ENCODE assay signal across 15 cellular contexts in the genomic region with DNA sequence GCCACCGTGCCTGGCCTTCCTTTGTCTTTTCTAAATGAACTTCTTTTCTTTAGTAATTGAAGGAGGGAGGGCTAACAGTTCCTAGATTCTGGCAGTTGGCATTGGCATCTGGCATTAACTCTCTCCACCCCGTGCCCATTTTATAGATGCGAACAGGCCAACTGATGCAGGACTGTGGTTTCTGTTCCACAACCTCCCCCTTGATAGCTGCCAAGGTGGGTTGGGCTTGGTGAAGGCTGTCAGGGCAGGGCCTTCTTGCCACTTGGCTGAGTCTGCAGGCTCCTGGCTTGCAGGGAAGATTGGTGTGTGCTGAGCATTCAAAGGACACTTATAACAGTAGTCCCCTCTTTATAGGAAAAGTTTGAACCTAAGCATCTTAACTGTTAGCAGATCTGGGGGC. TPM values are rescaled to one million over a fixed set of nuclear protein-coding genes. Genes with fewer than 3 reads are reported as not detected.
DNase-seq lines count a peak whose midpoint lies in the region; ATAC-seq, FAIRE-seq and TF ChIP-seq lines count a peak whose summit lies in the region.
"Had no signal": no experiment of that assay in that cellular context is flagged by ENCODE, and none has a peak within 500 bp of the region (broad histone marks: within the 10 kb centered on the region; RNA-seq: fewer than 3 reads in every experiment).

No MANE protein-coding gene starts in this region.

- no peak overlapping the region for H2BK5ac ChIP-seq in H9 (ENCODE audit: insufficient read length, low read length)

- ATAC-seq in GM21381 (IDR thresholded peaks at IDR 0.05; ENCODE audit: unreplicated experiment): no peak
- ATAC-seq: activated CD8-positive, alpha-beta T cell treated with anti-CD3 and anti-CD28 coated beads, Interleukin-2, amount 10 ng/mL, durations not matched to agents 7 days and 5 days had no signal

- no CpG with 5 or more reads among the region's 3 CpGs for WGBS in H9 (ENCODE audit: extremely low coverage, insufficient read length, low lambda C conversion rate)

- no peak overlapping the region for H2BK120ac ChIP-seq in H9 (ENCODE audit: low read depth, low read length, poor library complexity, severe bottlenecking)

- no peak overlapping the region for H4K91ac ChIP-seq in H9 (ENCODE audit: insufficient read length, low read depth, low read length)

- no peak overlapping the region for H2AFZ ChIP-seq in OCI-LY1 (ENCODE audit: low read length)
- H2AFZ ChIP-seq in H9 (ENCODE audit: low read length): no peak overlapping the region

- H3K4me1 ChIP-seq in OCI-LY1 (ENCODE audit: insufficient read depth, low read length, severe bottlenecking) (peaks cover 52% of the 10 kb centered on the region), kidney (ENCODE audit: control insufficient read depth in 1 of 2, insufficient read depth in 1 of 2, low read depth in 1 of 2, low read length in 2 of 2) (no peaks in the 10 kb centered on the region), H9 (ENCODE audit: insufficient read depth, low read length) (no peaks in the 10 kb centered on the region)

- no peak overlapping the region for H3K23ac ChIP-seq in H9 (ENCODE audit: insufficient read length, low read depth, low read length)

- no peaks in the 10 kb centered on the region for H3K79me1 ChIP-seq in H9 (ENCODE audit: insufficient read depth, low read depth, low read length, poor library complexity, severe bottlenecking)

- peaks cover 2% of the 10 kb centered on the region for H3K23me2 ChIP-seq in H9 (ENCODE audit: insufficient read length, low read depth, low read length, poor library complexity, severe bottlenecking)

- peaks cover 2% of the 10 kb centered on the region for H3K27me3 ChIP-seq in AG04450 (ENCODE audit: control insufficient read depth, insufficient read depth, low read length)
- no peaks in the 10 kb centered on the region for H3K27me3 ChIP-seq in OCI-LY1 (ENCODE audit: insufficient read depth, low read length)
- H3K27me3 ChIP-seq in H9 (ENCODE audit: insufficient read depth, low read length): no peaks in the 10 kb centered on the region; the same call in 1 of the 2 replicates

- no peak overlapping the region for H2AK5ac ChIP-seq in H9 (ENCODE audit: insufficient read length, low read length)

- H3K4me2 ChIP-seq in OCI-LY1 (ENCODE audit: low read length) (no peak overlapping the region), H9 (ENCODE audit: insufficient read depth, insufficient read length, low read length) (no peak overlapping the region)

- H3K27ac Mint-ChIP-seq in H9: peak overlapping the region in 1 of 3 experiments; percentile 36; a peak in 1 of 7 replicates
- H3K27ac Mint-ChIP-seq: activated naive CD4-positive, alpha-beta T cell treated with anti-CD3 and anti-CD28 coated beads for 36 hours; stimulated activated naive CD8-positive, alpha-beta T cell treated with anti-CD3 and anti-CD28 coated beads, Interleukin-15, Interleukin-2, amounts not matched to agents 100 ng/mL and 50 ng/mL, for 24 hours had no signal

- H3K79me2 ChIP-seq in OCI-LY1 (ENCODE audit: insufficient read depth, low read length) (no peaks in the 10 kb centered on the region), H9 (ENCODE audit: insufficient read depth, low read length) (no peaks in the 10 kb centered on the region)

- no peak overlapping the region for H2BK15ac ChIP-seq in H9 (ENCODE audit: low read depth, low read length)

- H3F3A ChIP-seq in OCI-LY1 (ENCODE audit: insufficient read depth, low read length): no peaks in the 10 kb centered on the region

- H3K9me3 Mint-ChIP-seq in H9: peaks cover 61 to 62% of the 10 kb centered on the region in 2 experiments
- H3K9me3 Mint-ChIP-seq: activated naive CD4-positive, alpha-beta T cell treated with anti-CD3 and anti-CD28 coated beads for 36 hours; stimulated activated naive CD8-positive, alpha-beta T cell treated with anti-CD3 and anti-CD28 coated beads, Interleukin-15, Interleukin-2, amounts not matched to agents 100 ng/mL and 50 ng/mL, for 24 hours had no signal

- TF ChIP-seq CTCF in AG04450 (IDR thresholded peaks at IDR 0.05; ENCODE audit: low read depth, low read length): no peak
- TF ChIP-seq CTCF in OCI-LY1 (IDR thresholded peaks at IDR 0.05; ENCODE audit: low read length): no peak
- TF ChIP-seq CTCF in kidney (IDR thresholded peaks at IDR 0.05; ENCODE audit: borderline replicate concordance, extremely low read depth, insufficient read depth): no peak
- TF ChIP-seq CTCF in H9 (conservative IDR thresholded peaks at IDR 0.05): no peak

- DNase-seq in AG04450 (ENCODE audit: low read depth, low spot score) (no peak), GM19239 (ENCODE audit: insufficient read length, low spot score) (no peak), fibroblast of peridontal ligament (ENCODE audit: extremely low read depth) (peak; percentile 41), kidney (no peak), H9 (no peak)
- DNase-seq in activated effector memory CD4-positive, alpha-beta T cell treated with anti-CD3 and anti-CD28 coated beads, Interleukin-2, amount 50 U/mL, for 16 hours: no peak
- DNase-seq: activated CD8-positive, alpha-beta T cell treated with anti-CD3 and anti-CD28 coated beads, Interleukin-2, amount 10 ng/mL, durations not matched to agents 7 days and 5 days; activated naive CD4-positive, alpha-beta T cell treated with anti-CD3 and anti-CD28 coated beads for 36 hours; caudate nucleus; retina had no signal

- H4K20me1 ChIP-seq in OCI-LY1 (ENCODE audit: insufficient read depth, low read length): no peaks in the 10 kb centered on the region
- H4K20me1 ChIP-seq in H9 (ENCODE audit: control insufficient read depth, insufficient read depth, insufficient read length): no peaks in the 10 kb centered on the region

- intact Hi-C loops in kidney (cut with DNase I): no loop called here

- H4K5ac ChIP-seq in H9 (ENCODE audit: insufficient read length, low read depth, low read length): no peak overlapping the region

- peaks cover 9 to 16% of the 10 kb centered on the region in 2 experiments for H3K4me1 Mint-ChIP-seq in H9

- peaks cover 22% of the 10 kb centered on the region for H3K27me3 Mint-ChIP-seq in H9 (ENCODE audit: low read depth)
- H3K27me3 Mint-ChIP-seq: stimulated activated naive CD8-positive, alpha-beta T cell treated with anti-CD3 and anti-CD28 coated beads, Interleukin-15, Interleukin-2, amounts not matched to agents 100 ng/mL and 50 ng/mL, for 24 hours had no signal

- no peak overlapping the region for H3K4me3 ChIP-seq in AG04450 (ENCODE audit: low read depth, low read length)
- H3K4me3 ChIP-seq in OCI-LY1 (ENCODE audit: low read depth, low read length, poor library complexity, severe bottlenecking): no peak overlapping the region
- H3K4me3 ChIP-seq in kidney (ENCODE audit: low read length in 2 of 2): no peak overlapping the region

- H3T11ph ChIP-seq in H9 (ENCODE audit: low read length): no peak overlapping the region

- H3K36me3 Mint-ChIP-seq in H9 (ENCODE audit: insufficient read depth in 1 of 3, low read depth in 3 of 3): peaks cover 0 to 2% (median 0%) of the 10 kb centered on the region in 3 experiments; a peak in 5 of 7 replicates

- no peak overlapping the region for H3K4me3 Mint-ChIP-seq in H9
- H3K4me3 Mint-ChIP-seq: activated CD8-positive, alpha-beta T cell treated with anti-CD3 and anti-CD28 coated beads, Interleukin-2, amount 10 ng/mL, durations not matched to agents 7 days and 5 days; activated naive CD4-positive, alpha-beta T cell treated with anti-CD3 and anti-CD28 coated beads for 36 hours; stimulated activated naive CD8-positive, alpha-beta T cell treated with anti-CD3 and anti-CD28 coated beads, Interleukin-15, Interleukin-2, amounts not matched to agents 100 ng/mL and 50 ng/mL, for 24 hours had no signal

- FAIRE-seq in GM19239 (lab: Jason Lieb, UNC): peak; percentile 92
- FAIRE-seq in kidney (lab: Jason Lieb, UNC): no peak
- FAIRE-seq: endometrium had no signal

- CTCF ChIA-PET in AG04450 (lab: Charles Lee): no interaction called here

- no peaks in the 10 kb centered on the region for H3K9me2 ChIP-seq in OCI-LY1 (ENCODE audit: low read depth, low read length)

- H3K4ac ChIP-seq in H9 (ENCODE audit: low read depth, low read length): no peak overlapping the region

- H3K14ac ChIP-seq in H9 (ENCODE audit: insufficient read depth, low read length): no peak overlapping the region

- no peak overlapping the region for H3K56ac ChIP-seq in H9 (ENCODE audit: insufficient read length, low read depth, low read length)

- H3K9ac ChIP-seq in OCI-LY1 (ENCODE audit: low read length): no peak overlapping the region
- H3K9ac ChIP-seq in kidney (ENCODE audit: low read length in 2 of 2): no peak overlapping the region
- no peak overlapping the region for H3K9ac ChIP-seq in H9 (ENCODE audit: extremely low read depth, insufficient read length, low read length)

- no peak overlapping the region for H2BK20ac ChIP-seq in H9 (ENCODE audit: low read depth, low read length, poor library complexity, severe bottlenecking)

- peak overlapping the region; percentile 61 for H3K27ac ChIP-seq in AG04450 (ENCODE audit: low read depth, low read length)
- H3K27ac ChIP-seq in OCI-LY1 (ENCODE audit: low read depth, low read length, poor library complexity, severe bottlenecking): peak overlapping the region; percentile 61
- H3K27ac ChIP-seq in kidney (ENCODE audit: low read depth in 2 of 2, low read length in 2 of 2): no peak overlapping the region
- H3K27ac ChIP-seq in H9 (ENCODE audit: insufficient read length, low read depth, low read length): no peak overlapping the region
- H3K27ac ChIP-seq: C4-2B had no signal

- no peak overlapping the region for H3K18ac ChIP-seq in H9 (ENCODE audit: insufficient read length, low read depth, low read length)

- no peak overlapping the region for H2BK12ac ChIP-seq in H9 (ENCODE audit: insufficient read length, low read depth, low read length)

- no peaks in the 10 kb centered on the region for H3K9me3 ChIP-seq in AG04450 (ENCODE audit: control insufficient read depth, insufficient read depth, low read length)
- H3K9me3 ChIP-seq in OCI-LY1 (ENCODE audit: low read length): no peaks in the 10 kb centered on the region
- H3K9me3 ChIP-seq in kidney (ENCODE audit: control insufficient read depth in 1 of 2, low read length in 2 of 2): no peaks in the 10 kb centered on the region
- H3K9me3 ChIP-seq in H9 (ENCODE audit: control insufficient read depth, low read depth, low read length): peaks cover 16% of the 10 kb centered on the region

- H3K36me3 ChIP-seq in OCI-LY1 (ENCODE audit: insufficient read depth, low read length) (no peaks in the 10 kb centered on the region), kidney (ENCODE audit: control insufficient read depth in 1 of 2, insufficient read depth in 2 of 2, low read length in 2 of 2) (no peaks in the 10 kb centered on the region)

- POLR2A ChIA-PET in AG04450 (lab: Yijun Ruan, JAX): no interaction called here

- no peak overlapping the region for H4K8ac ChIP-seq in H9 (replicated peaks; ENCODE audit: insufficient read length, low read depth, low read length)

RNA-seq across cellular contexts. Expression of gene SOWAHD, which starts 4.3 kb away (rescaled TPM):
- polyA plus RNA-seq in AG04450 (2011; rRNA removed) (0.25 and 0.31 TPM in 2 replicates), kidney (ENCODE audit: insufficient read depth, low read depth, low replicate concordance) (0.92 TPM)
- 0.14 and 0.17 TPM in 2 replicates for polyA minus RNA-seq in AG04450 (2011; rRNA and poly(A)+ RNA removed)
- total RNA-seq in kidney (1.3 TPM), H9 (2021) (0.92 and 0.98 TPM in 2 replicates)

RNA-seq across cellular contexts. Expression of gene RPL39, which starts 28.7 kb away (rescaled TPM):
- 1,814 and 2,333 TPM in 2 replicates for polyA plus RNA-seq in AG04450 (2011; rRNA removed)
- polyA minus RNA-seq in AG04450 (2011; rRNA and poly(A)+ RNA removed): 142 and 301 TPM in 2 replicates
- 1,212 TPM for total RNA-seq in kidney
- 2,663 TPM for polyA plus RNA-seq in kidney (ENCODE audit: insufficient read depth, low read depth, low replicate concordance)
- total RNA-seq in H9 (2021): 2,033 and 2,054 TPM in 2 replicates

Comparison
In these comparisons a context has a peak if more than half of its experiments do, and no peak if none do; other contexts are left out.
1. H3K27ac ChIP-seq: peak in AG04450 (single experiment) and OCI-LY1 (single experiment); none in kidney (0 of 2) and H9 (single experiment).